Comparison of ENCODE assay signal across 17 cellular contexts in the genomic region with DNA sequence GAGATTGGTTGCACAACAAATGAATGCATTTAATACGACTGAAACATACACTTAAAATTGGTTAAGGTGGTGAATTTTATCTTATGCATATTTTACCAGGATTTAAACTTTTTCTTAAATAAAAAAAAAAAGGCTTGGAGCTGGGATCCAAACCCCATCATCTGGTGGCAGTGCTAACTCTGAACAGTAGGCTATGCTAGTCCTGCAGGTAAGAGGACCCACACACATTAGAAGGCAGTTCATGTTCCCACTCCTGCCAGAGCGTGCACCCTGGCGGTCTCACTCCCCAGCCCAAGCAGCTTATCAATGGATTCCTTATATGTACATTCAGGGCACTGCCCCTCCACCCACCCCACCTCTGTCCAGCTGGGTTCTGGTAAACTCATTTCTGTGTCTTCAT. TPM values are rescaled to one million over a fixed set of nuclear protein-coding genes. Genes with fewer than 3 reads are reported as not detected.
DNase-seq lines count a peak whose midpoint lies in the region; ATAC-seq and TF ChIP-seq lines count a peak whose summit lies in the region.
"Had no signal": no experiment of that assay in that cellular context is flagged by ENCODE, and none has a peak within 500 bp of the region (broad histone marks: within the 10 kb centered on the region; RNA-seq: fewer than 3 reads in every experiment).

No MANE protein-coding gene starts in this region.

- no peak overlapping the region for H3K14ac ChIP-seq in trophoblast cell (ENCODE audit: low read length)

- no peak overlapping the region for H3K23ac ChIP-seq in trophoblast cell (ENCODE audit: low read length)

- BruUV-seq in HCT116 (replicated peaks; lab: Mats Ljungman, UMichigan), result no TSS peak

- no peaks in the 10 kb centered on the region for H3K4me1 ChIP-seq in HCT116 (ENCODE audit: control insufficient read depth in 1 of 2, insufficient read depth in 2 of 2, low read length in 2 of 2)
- H3K4me1 ChIP-seq in right lobe of liver, result peaks cover 0 to 37% (median 13%) of the 10 kb centered on the region in 4 donors
- H3K4me1 ChIP-seq in trophoblast cell (ENCODE audit: control insufficient read depth in 1 of 2, insufficient read depth in 2 of 2, low read length in 2 of 2), result no peaks in the 10 kb centered on the region
- peaks cover 0 to 41% (median 5%) of the 10 kb centered on the region in 6 donors for H3K4me1 ChIP-seq in spleen

- H3K4me2 ChIP-seq in HCT116 (ENCODE audit: low read length) (no peak overlapping the region), trophoblast cell (ENCODE audit: low read length) (no peak overlapping the region)
- H3K4me2 ChIP-seq: GM23338 had no signal

- DNase-seq in HCT116 (ENCODE audit: low read depth, low spot score) (no peak), OCI-M1 (lab: John Stamatoyannopoulos, UW) (peak; percentile 26), fibroblast of pulmonary artery (ENCODE audit: low read depth) (no peak), right lobe of liver (peak in 1 of 3 donors; percentile 35), trophoblast cell (no peak), spleen (no peak)
- DNase-seq: CD8-positive, alpha-beta memory T cell; DMS53; EL; Kasumi-1; MM.1S; NCI-H1694 treated with DMSO at 0.1 percent for 48 hours had no signal

- WGBS in right lobe of liver (ENCODE audit: insufficient coverage, low coverage, low lambda C conversion rate, missing lambda C conversion rate), result 20% methylated on average over 1 of the region's 3 CpGs
- no CpG with 5 or more reads among the region's 3 CpGs for WGBS in trophoblast cell (ENCODE audit: extremely low coverage, insufficient coverage, insufficient read length)
- WGBS in spleen, 5 donors, result 78 to 92% (median 84%) methylated on average over 3 of the region's 3 CpGs

- no peak overlapping the region for H3K4me3 ChIP-seq in HCT116 (replicated peaks in 1 of 2; ENCODE audit: low read depth in 1 of 2, low read length in 2 of 2)
- H3K4me3 ChIP-seq in fibroblast of pulmonary artery (replicated peaks; ENCODE audit: low read depth, low read length), result no peak overlapping the region
- H3K4me3 ChIP-seq in right lobe of liver, result no peak overlapping the region
- no peak overlapping the region for H3K4me3 ChIP-seq in trophoblast cell (ENCODE audit: low read depth, low read length)
- H3K4me3 ChIP-seq in spleen, result no peak overlapping the region
- H3K4me3 ChIP-seq: BLaER1 treated with 17β-estradiol and CSF1 and Interleukin-3, amounts not matched to agents 10 nM and 100 nM; GM12878; GM23338 had no signal

- no peak overlapping the region for H4K8ac ChIP-seq in trophoblast cell (ENCODE audit: low read depth, low read length)

- H3K79me2 ChIP-seq in HCT116 (ENCODE audit: insufficient read depth, low read length) (no peaks in the 10 kb centered on the region), trophoblast cell (ENCODE audit: control insufficient read depth, insufficient read depth, low read length, poor library complexity) (no peaks in the 10 kb centered on the region)

- no peak overlapping the region for H2BK5ac ChIP-seq in trophoblast cell (ENCODE audit: low read depth, low read length, poor library complexity)

- no peak overlapping the region for H3K18ac ChIP-seq in trophoblast cell (ENCODE audit: low read length)

- H2AFZ ChIP-seq in HCT116 (ENCODE audit: low read depth, low read length, poor library complexity, severe bottlenecking), result no peak overlapping the region
- no peak overlapping the region for H2AFZ ChIP-seq in trophoblast cell (ENCODE audit: insufficient read depth, low read length, poor library complexity)
- H2AFZ ChIP-seq: GM23338 had no signal

- H3K9ac ChIP-seq in HCT116 (ENCODE audit: low read length) (no peak overlapping the region), trophoblast cell (ENCODE audit: low read length) (no peak overlapping the region)

- 0 out of 2 replicates have a peak, but pooled peaks have one; percentile 16 for TF ChIP-seq RAD21 in HCT116 (IDR thresholded peaks at IDR 0.05; ENCODE audit: low read depth)

- H3K27ac ChIP-seq in HCT116 (ENCODE audit: low read depth, low read length), result no peak overlapping the region
- no peak overlapping the region for H3K27ac ChIP-seq in right lobe of liver
- no peak overlapping the region for H3K27ac ChIP-seq in trophoblast cell (ENCODE audit: low read depth, low read length)
- H3K27ac ChIP-seq in spleen, result no peak overlapping the region

- CTCF ChIA-PET in HCT116 (lab: Charles Lee), result no interaction called here

- no peaks in the 10 kb centered on the region for H3K79me1 ChIP-seq in trophoblast cell (ENCODE audit: low read length)

- no peak overlapping the region for H2BK12ac ChIP-seq in trophoblast cell (ENCODE audit: low read length)

- no peak overlapping the region for H4K91ac ChIP-seq in trophoblast cell (ENCODE audit: low read depth, low read length)

- H2AK5ac ChIP-seq in trophoblast cell (ENCODE audit: low read length), result no peak overlapping the region

- no peaks in the 10 kb centered on the region for H3K9me2 ChIP-seq in HCT116 (ENCODE audit: insufficient read depth)

- TF ChIP-seq CTCF in HCT116 (IDR thresholded peaks at IDR 0.05 in 2 of 3, conservative IDR thresholded peaks at IDR 0.05 in 1 of 3; ENCODE audit: borderline replicate concordance in 1 of 3, insufficient read depth in 1 of 3, low read depth in 2 of 3, low read length in 2 of 3) (no peak), fibroblast of pulmonary artery (IDR thresholded peaks at IDR 0.05; ENCODE audit: low read length, missing control alignments) (peak; percentile 1), right lobe of liver (IDR thresholded peaks at IDR 0.05) (peak; percentile 38 to 57 (median 46)), spleen (IDR thresholded peaks at IDR 0.05 in 8 of 11, conservative IDR thresholded peaks at IDR 0.05 in 3 of 11) (no peak)

- POLR2A ChIA-PET in HCT116 (lab: Charles Lee), result no interaction called here

- no peak overlapping the region for H3K4ac ChIP-seq in trophoblast cell (ENCODE audit: low read depth, low read length)

- H4K20me1 ChIP-seq in HCT116 (ENCODE audit: insufficient read depth), result no peaks in the 10 kb centered on the region
- H4K20me1 ChIP-seq: BLaER1 treated with 17β-estradiol and CSF1 and Interleukin-3, amounts not matched to agents 10 nM and 100 nM had no signal

- no peaks in the 10 kb centered on the region for H3K36me3 ChIP-seq in HCT116 (ENCODE audit: control insufficient read depth in 1 of 2, insufficient read depth in 2 of 2, low read length in 2 of 2)
- no peaks in the 10 kb centered on the region for H3K36me3 ChIP-seq in right lobe of liver
- no peaks in the 10 kb centered on the region for H3K36me3 ChIP-seq in trophoblast cell (ENCODE audit: control insufficient read depth in 1 of 2, insufficient read depth in 2 of 2, low read length in 2 of 2)
- H3K36me3 ChIP-seq in spleen, result no peaks in the 10 kb centered on the region
- H3K36me3 ChIP-seq: BLaER1 treated with 17β-estradiol and CSF1 and Interleukin-3, amounts not matched to agents 10 nM and 100 nM had no signal

- no peaks in the 10 kb centered on the region for H3K27me3 ChIP-seq in HCT116 (ENCODE audit: insufficient read depth, low read length)
- H3K27me3 ChIP-seq in right lobe of liver, result no peaks in the 10 kb centered on the region
- H3K27me3 ChIP-seq in trophoblast cell (ENCODE audit: insufficient read depth, low read length), result no peaks in the 10 kb centered on the region
- peaks cover 0 to 12% (median 0%) of the 10 kb centered on the region in 7 donors for H3K27me3 ChIP-seq in spleen (replicated peaks in 1 of 7)
- H3K27me3 ChIP-seq: BLaER1 treated with 17β-estradiol and CSF1 and Interleukin-3, amounts not matched to agents 10 nM and 100 nM had no signal

- no peak overlapping the region for H2BK120ac ChIP-seq in trophoblast cell (ENCODE audit: insufficient read depth, low read length, poor library complexity)

- ATAC-seq in HCT116 (no peak), right lobe of liver (peak; percentile 61 to 84 (median 66)), HG03135 (IDR thresholded peaks at IDR 0.05; ENCODE audit: unreplicated experiment) (no peak)
- ATAC-seq: GM12878, GM23338, Panc1 had no signal

- no peak overlapping the region for H4K12ac ChIP-seq in trophoblast cell (ENCODE audit: low read depth, low read length)

- RAD21 ChIA-PET in HCT116 (lab: Charles Lee; ENCODE audit: low non-redundant PET in 1 of 2, low total read pairs in 2 of 2, uncharacterized antibody in 2 of 2, unreplicated experiment in 2 of 2), result no interaction called here

- no peak for TF ChIP-seq POLR2A in HCT116 (IDR thresholded peaks at IDR 0.05; ENCODE audit: borderline replicate concordance, extremely low read depth, insufficient read depth, insufficient read length)
- no peak for TF ChIP-seq POLR2A in right lobe of liver (IDR thresholded peaks at IDR 0.05)
- no peak for TF ChIP-seq POLR2A in spleen (IDR thresholded peaks at IDR 0.05)

- intact Hi-C loops in HCT116 (cut with micrococcal nuclease) (no loop called here), right lobe of liver (cut with DNase I) (loop anchor here in 1 of 2 donors (10.0 kb wide), 1 partner anchor 71 kb away; no protein-coding TSS in a partner anchor), spleen (cut with DNase I; ENCODE audit: low total_unique reads) (no loop called here)

- no peaks in the 10 kb centered on the region for H3K9me3 ChIP-seq in HCT116 (ENCODE audit: control insufficient read depth in 1 of 2, insufficient read depth in 1 of 2, low read depth in 1 of 2, low read length in 2 of 2)
- H3K9me3 ChIP-seq in right lobe of liver, result no peaks in the 10 kb centered on the region
- no peaks in the 10 kb centered on the region for H3K9me3 ChIP-seq in trophoblast cell (ENCODE audit: insufficient read depth, low read depth, low read length)
- H3K9me3 ChIP-seq in spleen, result no peaks in the 10 kb centered on the region

TF ChIP-seq in HCT116, 20 proteins besides CTCF, POLR2A, EP300 and RAD21 (continues in another document):
- TF ChIP-seq TCF7L2 (IDR thresholded peaks at IDR 0.05; ENCODE audit: borderline replicate concordance, extremely low read depth, insufficient read depth, insufficient read length), result no peak
- TF ChIP-seq SIN3A (IDR thresholded peaks at IDR 0.05; ENCODE audit: low read depth), result no peak
- TF ChIP-seq FOSL1 (IDR thresholded peaks at IDR 0.05; ENCODE audit: low read depth), result no peak
- no peak for TF ChIP-seq CBX3 (IDR thresholded peaks at IDR 0.05; ENCODE audit: low read depth)
- no peak for TF ChIP-seq EZH2phosphoT487 (IDR thresholded peaks at IDR 0.05; ENCODE audit: borderline replicate concordance)
- no peak for TF ChIP-seq ELF1 (IDR thresholded peaks at IDR 0.05; ENCODE audit: borderline replicate concordance, low read depth)

RNA-seq across cellular contexts. Expression of a gene that starts 31.3 kb away (rescaled TPM):
- total RNA-seq in HCT116 (2021; ENCODE audit: unreplicated experiment), result 7.0 TPM
- 3.6 and 4.1 TPM in 2 replicates for polyA plus RNA-seq in HCT116 (2012)
- 100 to 1,000 TPM in 4 of 6 experiments, 10 to 100 TPM in 2; 53.9 to 163 (median 119) TPM for total RNA-seq in right lobe of liver
- 148 and 169 TPM in 2 replicates for polyA plus RNA-seq in trophoblast cell (2013)
- 10 to 100 TPM; 15.5 to 27.7 (median 18.3) TPM for total RNA-seq in spleen
- polyA plus RNA-seq in spleen, result 10 to 100 TPM in 1 of 3 donors, 1 to 10 TPM in 2; 7.4 to 19.8 (median 9.1) TPM

RNA-seq across cellular contexts. Expression of a gene that starts 39.9 kb away (rescaled TPM):
- total RNA-seq in HCT116 (2021; ENCODE audit: unreplicated experiment), result 51.1 TPM
- 36.7 and 42.2 TPM in 2 replicates for polyA plus RNA-seq in HCT116 (2012)
- total RNA-seq in right lobe of liver, result 10 to 100 TPM; 15.0 to 32.3 (median 27.1) TPM
- polyA plus RNA-seq in trophoblast cell (2013), result 26.6 and 27.5 TPM in 2 replicates
- total RNA-seq in spleen, result 10 to 100 TPM; 14.2 to 21.1 (median 16.5) TPM
- polyA plus RNA-seq in spleen, result 10 to 100 TPM in 1 of 3 donors, 1 to 10 TPM in 2; 9.3 to 15.6 (median 9.9) TPM

Comparison
In these comparisons a context has a peak if more than half of its experiments do, and no peak if none do; other contexts are left out.
1. ATAC-seq: peak in right lobe of liver (4 of 4); none in HCT116 (single experiment) and HG03135 (single experiment).
2. CTCF ChIP-seq: peak in fibroblast of pulmonary artery (single experiment) and right lobe of liver (4 of 4); none in HCT116 (0 of 3) and spleen (0 of 11).